ENCODE assay signal across 2 cellular contexts in the genomic region with DNA sequence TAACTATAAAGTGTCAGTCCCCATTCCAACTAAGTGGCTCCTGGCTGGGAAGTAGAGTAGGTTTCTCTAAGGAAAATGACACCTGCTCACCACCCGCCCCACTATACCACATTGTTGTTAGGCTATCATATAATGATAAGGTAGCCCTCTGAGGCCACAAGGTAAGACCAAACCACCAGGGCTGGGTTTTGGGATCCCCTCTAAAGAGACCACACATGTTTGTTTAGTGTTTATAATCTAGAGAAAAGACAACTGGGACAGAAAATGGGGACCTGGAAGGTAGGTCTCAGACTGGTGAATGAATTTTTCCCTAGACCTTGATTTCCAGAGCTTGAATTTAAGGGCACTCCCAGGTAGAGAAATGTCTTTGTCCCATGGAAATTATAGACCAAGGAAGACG.
TF ChIP-seq lines count a peak whose summit lies in the region.

No MANE protein-coding gene starts in this region.

TF ChIP-seq in WTC11, 78 proteins besides CTCF, POLR2A, EP300 and RAD21 (continued from another document):
- TF ChIP-seq, protein P1, sequence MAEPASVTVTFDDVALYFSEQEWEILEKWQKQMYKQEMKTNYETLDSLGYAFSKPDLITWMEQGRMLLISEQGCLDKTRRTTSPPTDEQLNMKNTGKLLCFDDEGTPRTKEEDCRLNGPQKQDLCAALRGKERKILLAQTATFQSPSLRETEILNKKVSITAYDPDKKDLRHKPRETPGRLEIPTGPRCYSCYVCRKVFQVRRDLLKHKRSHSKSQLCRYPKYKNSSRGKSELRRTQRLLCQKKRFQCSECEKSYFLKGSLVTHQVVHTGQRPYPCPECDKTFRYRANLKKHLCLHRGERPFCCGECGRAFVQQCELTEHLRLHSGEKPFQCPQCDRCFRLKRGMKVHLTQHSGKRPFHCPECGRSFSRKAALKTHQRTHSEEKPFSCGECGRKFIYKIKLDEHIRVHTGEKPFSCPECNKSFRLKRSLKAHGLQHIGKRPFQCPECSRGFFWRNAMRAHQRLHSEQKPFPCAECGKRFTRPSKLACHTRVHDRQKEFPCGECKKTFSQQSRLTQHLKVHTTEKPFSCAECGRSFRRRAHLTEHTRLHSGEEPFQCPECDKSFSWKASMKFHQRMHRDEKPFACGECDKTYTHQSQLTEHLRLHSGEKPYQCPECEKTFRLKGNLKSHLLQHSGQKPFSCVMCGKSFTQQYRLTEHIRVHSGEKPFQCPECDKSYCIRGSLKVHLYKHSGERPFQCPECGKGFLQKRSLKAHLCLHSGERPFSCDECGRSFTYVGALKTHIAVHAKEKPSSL (CRISPR knock-in tag; conservative IDR thresholded peaks at IDR 0.05): 0 out of 2 replicates have a peak, but pooled peaks have one; percentile 17
- TF ChIP-seq ZNF232 (CRISPR knock-in tag; IDR thresholded peaks at IDR 0.05) (no peak), ZNF263 (CRISPR knock-in tag; IDR thresholded peaks at IDR 0.05; ENCODE audit: low read depth) (no peak), SMAD4 (CRISPR knock-in tag; IDR thresholded peaks at IDR 0.05) (no peak), ELF4 (CRISPR knock-in tag; IDR thresholded peaks at IDR 0.05; ENCODE audit: low read depth) (no peak)
TF ChIP-seq in WTC11: peak in this region for 1.

TF ChIP-seq in SK-N-SH, 30 proteins besides CTCF, POLR2A, EP300 and RAD21 (continued from another document):
- no peak for TF ChIP-seq GABPA (IDR thresholded peaks at IDR 0.05; ENCODE audit: low read depth)
- no peak for TF ChIP-seq POLR2AphosphoS5 (IDR thresholded peaks at IDR 0.05; ENCODE audit: low read depth, low read length)
- TF ChIP-seq NFIC (IDR thresholded peaks at IDR 0.05; ENCODE audit: borderline replicate concordance): no peak
- TF ChIP-seq RFX5 (IDR thresholded peaks at IDR 0.05; ENCODE audit: low read length): no peak
- no peak for TF ChIP-seq YY1 (IDR thresholded peaks at IDR 0.05; ENCODE audit: low read depth)
- no peak for TF ChIP-seq NRF1 (IDR thresholded peaks at IDR 0.05; ENCODE audit: low read depth, low read length)
- no peak for TF ChIP-seq FOXJ3 (CRISPR knock-in tag; IDR thresholded peaks at IDR 0.05)
- TF ChIP-seq TCF12 (IDR thresholded peaks at IDR 0.05): no peak
- TF ChIP-seq MEF2A (IDR thresholded peaks at IDR 0.05; ENCODE audit: borderline replicate concordance, low read depth): no peak
- TF ChIP-seq ELF1 (IDR thresholded peaks at IDR 0.05): no peak
- TF ChIP-seq, protein P2, sequence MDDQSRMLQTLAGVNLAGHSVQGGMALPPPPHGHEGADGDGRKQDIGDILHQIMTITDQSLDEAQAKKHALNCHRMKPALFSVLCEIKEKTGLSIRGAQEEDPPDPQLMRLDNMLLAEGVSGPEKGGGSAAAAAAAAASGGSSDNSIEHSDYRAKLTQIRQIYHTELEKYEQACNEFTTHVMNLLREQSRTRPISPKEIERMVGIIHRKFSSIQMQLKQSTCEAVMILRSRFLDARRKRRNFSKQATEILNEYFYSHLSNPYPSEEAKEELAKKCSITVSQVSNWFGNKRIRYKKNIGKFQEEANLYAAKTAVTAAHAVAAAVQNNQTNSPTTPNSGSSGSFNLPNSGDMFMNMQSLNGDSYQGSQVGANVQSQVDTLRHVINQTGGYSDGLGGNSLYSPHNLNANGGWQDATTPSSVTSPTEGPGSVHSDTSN (IDR thresholded peaks at IDR 0.05): no peak
- TF ChIP-seq, protein P3, sequence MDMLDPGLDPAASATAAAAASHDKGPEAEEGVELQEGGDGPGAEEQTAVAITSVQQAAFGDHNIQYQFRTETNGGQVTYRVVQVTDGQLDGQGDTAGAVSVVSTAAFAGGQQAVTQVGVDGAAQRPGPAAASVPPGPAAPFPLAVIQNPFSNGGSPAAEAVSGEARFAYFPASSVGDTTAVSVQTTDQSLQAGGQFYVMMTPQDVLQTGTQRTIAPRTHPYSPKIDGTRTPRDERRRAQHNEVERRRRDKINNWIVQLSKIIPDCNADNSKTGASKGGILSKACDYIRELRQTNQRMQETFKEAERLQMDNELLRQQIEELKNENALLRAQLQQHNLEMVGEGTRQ (IDR thresholded peaks at IDR 0.05; ENCODE audit: borderline replicate concordance, low read depth, low read length): no peak
- TF ChIP-seq, protein P4, sequence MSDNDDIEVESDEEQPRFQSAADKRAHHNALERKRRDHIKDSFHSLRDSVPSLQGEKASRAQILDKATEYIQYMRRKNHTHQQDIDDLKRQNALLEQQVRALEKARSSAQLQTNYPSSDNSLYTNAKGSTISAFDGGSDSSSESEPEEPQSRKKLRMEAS (IDR thresholded peaks at IDR 0.05; ENCODE audit: low read depth): no peak
